ENCODE assay signal across 8 cellular contexts in the genomic region with DNA sequence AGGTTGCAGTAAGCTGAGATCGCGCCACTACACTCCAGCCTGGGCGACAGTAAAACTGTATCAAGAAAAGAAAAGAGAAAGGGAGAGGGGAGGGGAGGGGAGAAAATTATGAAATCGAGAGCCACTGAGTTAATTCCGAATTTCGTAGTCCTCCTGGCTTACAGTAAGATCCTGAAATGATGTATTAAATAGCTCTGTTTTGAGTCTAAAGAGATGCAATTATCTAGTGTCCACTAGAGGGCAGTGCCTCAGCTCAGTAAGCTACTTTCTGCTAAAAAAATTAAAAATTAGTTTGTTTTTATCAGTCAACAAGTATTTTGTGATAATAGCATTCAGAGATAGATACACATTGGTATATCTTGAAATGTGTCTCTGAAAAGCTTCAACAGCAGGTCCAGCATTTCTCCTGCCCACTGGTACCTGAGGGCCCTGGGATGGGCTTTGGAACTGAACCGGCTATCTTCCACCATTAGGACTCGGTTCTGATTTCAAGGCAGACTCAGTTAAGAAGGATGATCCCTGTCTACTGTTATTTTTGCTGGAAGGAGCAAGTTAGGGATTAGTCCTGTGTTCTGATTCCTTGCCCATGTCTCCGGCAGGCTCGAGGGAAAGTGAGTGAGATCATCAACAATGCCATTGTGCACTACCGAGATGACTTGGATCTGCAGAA. TPM values are rescaled to one million over a fixed set of nuclear protein-coding genes. Genes with fewer than 3 reads are reported as not detected.
DNase-seq lines count a peak whose midpoint lies in the region; ATAC-seq and TF ChIP-seq lines count a peak whose summit lies in the region.

No MANE protein-coding gene starts in this region.

- peaks cover 6% of the 10 kb centered on the region for H3K4me1 Mint-ChIP-seq in CD4-positive, alpha-beta T cell (ENCODE audit: low read depth)
- H3K4me1 Mint-ChIP-seq in activated T-cell treated with anti-CD3 and anti-CD28 coated beads, Interleukin-2, amount 50 U/mL, for 24 hours (ENCODE audit: low read depth): peaks cover 7% of the 10 kb centered on the region

- no peak overlapping the region for H3K4me2 ChIP-seq in OCI-LY7 (ENCODE audit: low read length)
- no peak overlapping the region for H3K4me2 ChIP-seq in neural cell (ENCODE audit: low read length)

- H3K27me3 Mint-ChIP-seq in CD4-positive, alpha-beta T cell: peaks cover 7% of the 10 kb centered on the region
- H3K27me3 Mint-ChIP-seq in activated T-cell treated with anti-CD3 and anti-CD28 coated beads, Interleukin-2, amount 50 U/mL, for 24 hours: peaks cover 10% of the 10 kb centered on the region

- H3K9ac ChIP-seq in neural cell (ENCODE audit: low read length): no peak overlapping the region

- CTCF ChIA-PET in CD4-positive, alpha-beta T cell (lab: Charles Lee): interaction anchor here (0.6 to 1.2 kb wide), 7 partner anchors 13 to 353 kb away, joined by 3 to 9 read pairs (median 3); a partner anchor contains a TSS
- CTCF ChIA-PET in OCI-LY7 (lab: Charles Lee; ENCODE audit: unreplicated experiment): interaction anchor here (0.6 to 1.2 kb wide), 10 partner anchors 9 to 50 kb away, joined by 3 to 10 read pairs (median 4); no protein-coding TSS in a partner anchor

- peaks cover 9% of the 10 kb centered on the region for H3K36me3 Mint-ChIP-seq in CD4-positive, alpha-beta T cell (ENCODE audit: low read depth)
- H3K36me3 Mint-ChIP-seq in activated T-cell treated with anti-CD3 and anti-CD28 coated beads, Interleukin-2, amount 50 U/mL, for 24 hours (ENCODE audit: low read depth): no peaks in the 10 kb centered on the region

- H3K4me3 ChIP-seq in H7 (ENCODE audit: insufficient read depth, low read depth, low read length): no peak overlapping the region
- H3K4me3 ChIP-seq in OCI-LY7 (ENCODE audit: low read depth, low read length, poor library complexity, severe bottlenecking): no peak overlapping the region
- H3K4me3 ChIP-seq in dorsolateral prefrontal cortex: no peak overlapping the region
- no peak overlapping the region for H3K4me3 ChIP-seq in neural cell (ENCODE audit: low read length)

- H3K27ac ChIP-seq in CD4-positive, alpha-beta T cell (ENCODE audit: low read depth, low read length): no peak overlapping the region
- no peak overlapping the region for H3K27ac ChIP-seq in OCI-LY7 (ENCODE audit: low read depth, low read length, poor library complexity, severe bottlenecking)
- no peak overlapping the region for H3K27ac ChIP-seq in dorsolateral prefrontal cortex
- no peak overlapping the region for H3K27ac ChIP-seq in neural cell (ENCODE audit: low read length)

- H3K27me3 ChIP-seq in CD4-positive, alpha-beta T cell (ENCODE audit: control insufficient read depth, insufficient read depth, low read length): no peaks in the 10 kb centered on the region
- no peaks in the 10 kb centered on the region for H3K27me3 ChIP-seq in H7 (ENCODE audit: control insufficient read depth, insufficient read depth, low read length)
- peaks cover 0 to 4% (median 0%) of the 10 kb centered on the region in 45 donors for H3K27me3 ChIP-seq in dorsolateral prefrontal cortex
- no peaks in the 10 kb centered on the region for H3K27me3 ChIP-seq in neural cell (ENCODE audit: insufficient read depth, low read depth, low read length)

- H4K20me1 ChIP-seq in OCI-LY7 (ENCODE audit: insufficient read depth, low read length) (no peaks in the 10 kb centered on the region), neural cell (ENCODE audit: insufficient read depth) (no peaks in the 10 kb centered on the region)

- H2AFZ ChIP-seq in OCI-LY7 (ENCODE audit: low read length) (no peak overlapping the region), neural cell (ENCODE audit: low read depth, low read length) (no peak overlapping the region)

- no peak overlapping the region for H3K4me3 Mint-ChIP-seq in CD4-positive, alpha-beta T cell
- H3K4me3 Mint-ChIP-seq in activated T-cell treated with anti-CD3 and anti-CD28 coated beads, Interleukin-2, amount 50 U/mL, for 24 hours: no peak overlapping the region

- TF ChIP-seq CTCF in CD4-positive, alpha-beta T cell (IDR thresholded peaks at IDR 0.05): peak; percentile 88
- TF ChIP-seq CTCF in OCI-LY7 (conservative IDR thresholded peaks at IDR 0.05; ENCODE audit: low read length) (peak; percentile 98), dorsolateral prefrontal cortex (IDR thresholded peaks at IDR 0.05 in 54 of 56, conservative IDR thresholded peaks at IDR 0.05 in 2 of 56; ENCODE audit: low read depth in 1 of 56, partially characterized antibody in 56 of 56) (peak; percentile 52 to 87 (median 79)), neural cell (IDR thresholded peaks at IDR 0.05; ENCODE audit: poor library complexity, severe bottlenecking) (peak; percentile 79)

- H3F3A ChIP-seq in neural cell (ENCODE audit: insufficient read depth, low read length, poor library complexity, severe bottlenecking): no peaks in the 10 kb centered on the region

- peak; percentile 65 for TF ChIP-seq RAD21 in neural cell (conservative IDR thresholded peaks at IDR 0.05)

- peaks cover 51% of the 10 kb centered on the region for H3K4me1 ChIP-seq in OCI-LY7 (ENCODE audit: insufficient read depth, low read length, poor library complexity, severe bottlenecking)

- peak; percentile 65 for ATAC-seq in CD4-positive, alpha-beta T cell (ENCODE audit: poor library complexity)
- ATAC-seq in HG03432 (IDR thresholded peaks at IDR 0.05; ENCODE audit: unreplicated experiment): no peak

- H3K9me3 Mint-ChIP-seq in CD4-positive, alpha-beta T cell: no peaks in the 10 kb centered on the region
- no peaks in the 10 kb centered on the region for H3K9me3 Mint-ChIP-seq in activated T-cell treated with anti-CD3 and anti-CD28 coated beads, Interleukin-2, amount 50 U/mL, for 24 hours

- no peak for TF ChIP-seq EP300 in neural cell (conservative IDR thresholded peaks at IDR 0.05; ENCODE audit: poor library complexity, severe bottlenecking)

- H3K79me2 ChIP-seq in OCI-LY7 (ENCODE audit: insufficient read depth, low read depth, low read length): no peaks in the 10 kb centered on the region
- no peaks in the 10 kb centered on the region for H3K79me2 ChIP-seq in neural cell (replicated peaks; ENCODE audit: insufficient read depth, low read length)

- H3K9me3 ChIP-seq in CD4-positive, alpha-beta T cell (ENCODE audit: control insufficient read depth, low read length): no peaks in the 10 kb centered on the region
- no peaks in the 10 kb centered on the region for H3K9me3 ChIP-seq in OCI-LY7 (ENCODE audit: low read length)
- H3K9me3 ChIP-seq in neural cell (ENCODE audit: low read length): no peaks in the 10 kb centered on the region

- POLR2A ChIA-PET in CD4-positive, alpha-beta T cell (lab: Charles Lee): interaction anchor here (0.6 to 1.0 kb wide), 3 partner anchors 27 to 302 kb away, joined by 3 to 4 read pairs (median 4); a partner anchor contains a TSS
- POLR2A ChIA-PET in OCI-LY7 (lab: Charles Lee): interaction anchor here (0.5 to 1.5 kb wide), 6 partner anchors 9 to 344 kb away, joined by 3 to 4 read pairs (median 3); no protein-coding TSS in a partner anchor

- DNase-seq in CD4-positive, alpha-beta T cell: no peak
- DNase-seq in H7: peak; percentile 67
- DNase-seq in OCI-LY7 (ENCODE audit: low spot score): peak; percentile 69
- DNase-seq in dorsolateral prefrontal cortex: peak in 1 of 10 donors; percentile 15
- no peak for DNase-seq in activated T-cell treated with anti-CD3 and anti-CD28 coated beads, Interleukin-2, amount 50 U/mL, for 24 hours
- DNase-seq in activated gamma-delta T cell treated with Interleukin-2 at 50 U/mL for 16 hours: no peak

- intact Hi-C loops in CD4-positive, alpha-beta T cell (cut with DNase I, micrococcal nuclease): loop anchor here (1.0 to 5.0 kb wide), 4 partner anchors 46 to 308 kb away; no protein-coding TSS in a partner anchor
- intact Hi-C loops in OCI-LY7 (cut with micrococcal nuclease; ENCODE audit: unreplicated experiment): loop anchor here (1.0 to 2.0 kb wide), 2 partner anchors 46 to 69 kb away; no protein-coding TSS in a partner anchor
- intact Hi-C loops in dorsolateral prefrontal cortex (cut with DNase I): loop anchor here in 1 of 2 donors (5.0 kb wide), 1 partner anchor 48 kb away; no protein-coding TSS in a partner anchor

- no peak overlapping the region for H3K27ac Mint-ChIP-seq in CD4-positive, alpha-beta T cell
- no peak overlapping the region for H3K27ac Mint-ChIP-seq in activated T-cell treated with anti-CD3 and anti-CD28 coated beads, Interleukin-2, amount 50 U/mL, for 24 hours

- no TSS peak for BruUV-seq in OCI-LY7 (replicated peaks; lab: Mats Ljungman, UMichigan)

- H3K36me3 ChIP-seq in H7 (replicated peaks; ENCODE audit: control insufficient read depth, insufficient read depth, low read length) (peaks cover 3% of the 10 kb centered on the region; the same call in 1 of the 2 replicates), OCI-LY7 (ENCODE audit: insufficient read depth, low read length) (peaks cover 50% of the 10 kb centered on the region), neural cell (ENCODE audit: insufficient read depth, low read length) (no peaks in the 10 kb centered on the region)

- H3K9me2 ChIP-seq in OCI-LY7 (ENCODE audit: insufficient read depth, low read length) (no peaks in the 10 kb centered on the region), neural cell (ENCODE audit: insufficient read depth, low read length) (no peaks in the 10 kb centered on the region)

TF ChIP-seq in neural cell, 6 proteins besides CTCF, POLR2A, EP300 and RAD21:
- peak; percentile 70 for TF ChIP-seq SMC3 (conservative IDR thresholded peaks at IDR 0.05; ENCODE audit: poor library complexity)
- no peak for TF ChIP-seq POLR2AphosphoS5 (IDR thresholded peaks at IDR 0.05)
TF ChIP-seq in neural cell: peak in this region for 1.

RNA-seq across cellular contexts. Expression of a gene that starts 19.5 kb away (rescaled TPM):
- total RNA-seq in CD4-positive, alpha-beta T cell: 1 to 10 TPM; 3.6 to 4.1 TPM
- 19.7 and 22.1 TPM in 2 replicates for total RNA-seq in H7 (2014; rRNA removed; shearing (Covaris generic))
- total RNA-seq in OCI-LY7 (2014; rRNA removed; shearing (Covaris generic)): 11.5 and 14.6 TPM in 2 replicates
- total RNA-seq in OCI-LY7 (2022) (37.8 and 44.8 TPM in 2 replicates), dorsolateral prefrontal cortex (10 to 100 TPM; 16.4 to 44.4 (median 27.1) TPM)
- 1.7 and 2.5 TPM in 2 replicates for polyA plus RNA-seq in neural cell
- 2.4 and 4.4 TPM in 2 replicates for polyA minus RNA-seq in neural cell

RNA-seq across cellular contexts. Expression of a gene that starts 24.4 kb away (rescaled TPM):
- not detected for total RNA-seq in CD4-positive, alpha-beta T cell
- 44.9 and 49.6 TPM in 2 replicates for total RNA-seq in H7 (2014; rRNA removed; shearing (Covaris generic))
- total RNA-seq in OCI-LY7 (2014; rRNA removed; shearing (Covaris generic)): 0.25 TPM in 1 of 2 replicates, not detected in the other
- total RNA-seq in OCI-LY7 (2022) (0.17 and 0.22 TPM in 2 replicates), dorsolateral prefrontal cortex (10 to 100 TPM in 22 of 120 experiments, 1 to 10 TPM in 98; 3.3 to 22.0 (median 7.3) TPM)
- polyA plus RNA-seq in neural cell: 8.8 and 14.7 TPM in 2 replicates
- 13.1 and 18.5 TPM in 2 replicates for polyA minus RNA-seq in neural cell

Comparison
In these comparisons a context has a peak if more than half of its experiments do, and no peak if none do; other contexts are left out.
1. DNase-seq: peak in H7 (single experiment) and OCI-LY7 (single experiment); none in CD4-positive, alpha-beta T cell (0 of 10), activated T-cell treated with anti-CD3 and anti-CD28 coated beads, Interleukin-2, amount 50 U/mL, for 24 hours (single experiment) and activated gamma-delta T cell treated with Interleukin-2 at 50 U/mL for 16 hours (single experiment).
2. Peak in every context shown above with its lines, with median percentiles within 50 percentile points of each other: CTCF ChIP-seq.